ENCODE assay signal across 1 cellular context in genomic region chr11:47347134-47347533, GRCh38.
A peak's percentile ranks its signal among the peaks of the same experiment; 100 is the strongest.
TF ChIP-seq lines count a peak whose summit lies in the region.

No MANE protein-coding gene starts in this region.

TF ChIP-seq in K562, 482 proteins besides CTCF, POLR2A, EP300 and RAD21:
- TF ChIP-seq ZBTB34 (CRISPR knock-in tag; IDR thresholded peaks at IDR 0.05) (no peak), ZNF3 (CRISPR knock-in tag; IDR thresholded peaks at IDR 0.05) (no peak), USF2 (CRISPR knock-in tag; IDR thresholded peaks at IDR 0.05) (no peak), IRF2 (CRISPR knock-in tag; IDR thresholded peaks at IDR 0.05) (no peak), ZFP36 (IDR thresholded peaks at IDR 0.05; ENCODE audit: low read depth, low read length, partially characterized antibody) (peak; percentile 50)
